Comparison of ENCODE assay signal across 8 cellular contexts in genomic region chr7:100865372-100865911, GRCh38. TPM values are rescaled to one million over a fixed set of nuclear protein-coding genes. Genes with fewer than 3 reads are reported as not detected.
DNase-seq lines count a peak whose midpoint lies in the region; ATAC-seq, FAIRE-seq and TF ChIP-seq lines count a peak whose summit lies in the region.

No MANE protein-coding gene starts in this region.

- H3K27me3 Mint-ChIP-seq in activated naive CD4-positive, alpha-beta T cell treated with anti-CD3 and anti-CD28 coated beads, Interleukin-2, amount 10 ng/mL, durations not matched to agents 7 days and 5 days, result no peaks in the 10 kb centered on the region

- no peaks in the 10 kb centered on the region for H3K9me3 ChIP-seq in lung (ENCODE audit: control insufficient read depth in 2 of 2, insufficient read depth in 1 of 2, low read length in 1 of 2)

- no peak overlapping the region for H3K27ac Mint-ChIP-seq in activated naive CD4-positive, alpha-beta T cell treated with anti-CD3 and anti-CD28 coated beads, Interleukin-2, amount 10 ng/mL, durations not matched to agents 7 days and 5 days
- H3K27ac Mint-ChIP-seq in stimulated activated effector memory CD8-positive, alpha-beta T cell treated with anti-CD3 and anti-CD28 coated beads, Interleukin-12 subunit alpha, Interleukin-12 subunit beta, amount 100 ng/mL, for 72 hours, result no peak overlapping the region

- 54 to 62% methylated on average over 17 of the region's 17 CpGs for WGBS in lung, 2 donors

- H3K4me3 ChIP-seq in lung, result no peak overlapping the region

- peak overlapping the region; percentile 26 for H3K4me3 Mint-ChIP-seq in activated naive CD4-positive, alpha-beta T cell treated with anti-CD3 and anti-CD28 coated beads, Interleukin-2, amount 10 ng/mL, durations not matched to agents 7 days and 5 days
- no peak overlapping the region for H3K4me3 Mint-ChIP-seq in stimulated activated effector memory CD8-positive, alpha-beta T cell treated with anti-CD3 and anti-CD28 coated beads, Interleukin-12 subunit alpha, Interleukin-12 subunit beta, amount 100 ng/mL, for 72 hours

- H3K36me3 ChIP-seq in lung (ENCODE audit: control insufficient read depth in 2 of 2, insufficient read depth in 2 of 2, low read length in 2 of 2), result peaks cover 0 to 25% of the 10 kb centered on the region in 2 donors

- peaks cover 29% of the 10 kb centered on the region for H3K4me1 Mint-ChIP-seq in activated naive CD4-positive, alpha-beta T cell treated with anti-CD3 and anti-CD28 coated beads, Interleukin-2, amount 10 ng/mL, durations not matched to agents 7 days and 5 days
- peaks cover 6% of the 10 kb centered on the region for H3K4me1 Mint-ChIP-seq in stimulated activated effector memory CD8-positive, alpha-beta T cell treated with anti-CD3 and anti-CD28 coated beads, Interleukin-12 subunit alpha, Interleukin-12 subunit beta, amount 100 ng/mL, for 72 hours

- FAIRE-seq in urothelium cell line (lab: Jason Lieb, UNC), result peak; percentile 87

- H3K36me3 Mint-ChIP-seq in activated naive CD4-positive, alpha-beta T cell treated with anti-CD3 and anti-CD28 coated beads, Interleukin-2, amount 10 ng/mL, durations not matched to agents 7 days and 5 days, result peaks cover 34% of the 10 kb centered on the region
- H3K36me3 Mint-ChIP-seq in stimulated activated effector memory CD8-positive, alpha-beta T cell treated with anti-CD3 and anti-CD28 coated beads, Interleukin-12 subunit alpha, Interleukin-12 subunit beta, amount 100 ng/mL, for 72 hours, result peaks cover 48% of the 10 kb centered on the region

- H3K27me3 ChIP-seq in lung (ENCODE audit: control insufficient read depth, insufficient read depth), result no peaks in the 10 kb centered on the region

- H3K27ac ChIP-seq in lung (ENCODE audit: low read depth in 1 of 2, low read length in 1 of 2), result peak overlapping the region in 1 of 2 donors; percentile 72

- H3K9me3 Mint-ChIP-seq in activated naive CD4-positive, alpha-beta T cell treated with anti-CD3 and anti-CD28 coated beads, Interleukin-2, amount 10 ng/mL, durations not matched to agents 7 days and 5 days, result no peaks in the 10 kb centered on the region
- H3K9me3 Mint-ChIP-seq in stimulated activated effector memory CD8-positive, alpha-beta T cell treated with anti-CD3 and anti-CD28 coated beads, Interleukin-12 subunit alpha, Interleukin-12 subunit beta, amount 100 ng/mL, for 72 hours, result no peaks in the 10 kb centered on the region

- TF ChIP-seq CTCF in lung (IDR thresholded peaks at IDR 0.05; ENCODE audit: control extremely low read depth, extremely low read depth), result no peak

- CTCF ChIA-PET in activated naive CD4-positive, alpha-beta T cell treated with anti-CD3 and anti-CD28 coated beads, Interleukin-2, amount 10 ng/mL, durations not matched to agents 7 days and 5 days (lab: Charles Lee), result interaction anchor here (2.1 kb wide), 1 partner anchor 13 kb away, joined by 7 read pairs; the partner anchor contains the start of gene SLC12A9

- no peak for DNase-seq in activated naive CD4-positive, alpha-beta T cell treated with anti-CD3 and anti-CD28 coated beads, Interleukin-2, amount 10 ng/mL, durations not matched to agents 7 days and 5 days
- no peak for DNase-seq in activated naive CD4-positive, alpha-beta T cell (lab: John Stamatoyannopoulos, UW)
- DNase-seq in amniotic epithelial cell (ENCODE audit: low read depth) (peak; percentile 61), lung (ENCODE audit: low spot score) (no peak), urothelium cell line (ENCODE audit: low spot score) (peak; percentile 91), ecto neural progenitor cell (ENCODE audit: low spot score) (no peak)
- DNase-seq in stimulated activated effector memory CD8-positive, alpha-beta T cell treated with anti-CD3 and anti-CD28 coated beads, Interleukin-12 subunit alpha, Interleukin-12 subunit beta, amount 100 ng/mL, for 72 hours (ENCODE audit: low spot score in 2 of 2), result no peak
- DNase-seq in activated CD4-positive, alpha-beta T cell treated with anti-CD3 and anti-CD28 coated beads, Interleukin-2, amount 50 U/mL, for 4 hours, result no peak

- peak; percentile 1 for ATAC-seq in lung (ENCODE audit: insufficient read depth, low FRiP score)
- ATAC-seq in stimulated activated effector memory CD8-positive, alpha-beta T cell treated with anti-CD3 and anti-CD28 coated beads, Interleukin-12 subunit alpha, Interleukin-12 subunit beta, amount 100 ng/mL, for 72 hours, result no peak

- peaks cover 0 to 7% of the 10 kb centered on the region in 2 donors for H3K4me1 ChIP-seq in lung (ENCODE audit: control insufficient read depth in 2 of 2, insufficient read depth in 2 of 2, low read length in 2 of 2)

RNA-seq across cellular contexts. Expression of gene TRIP6, which starts 1.7 kb away (rescaled TPM):
- total RNA-seq in lung, result 10 to 100 TPM; 43.5 to 81.8 TPM
- 10 to 100 TPM; 41.4 to 61.2 TPM for polyA plus RNA-seq in lung

RNA-seq across cellular contexts. Expression of gene SRRT, which starts 9.5 kb away (rescaled TPM):
- total RNA-seq in lung, result 100 to 1,000 TPM in 1 of 2 donors, 10 to 100 TPM in 1; 58.5 to 120 TPM
- 10 to 100 TPM; 76.1 to 79.8 TPM for polyA plus RNA-seq in lung

RNA-seq across cellular contexts. Expression of gene SLC12A9, which starts 12.9 kb away (rescaled TPM):
- 10 to 100 TPM; 28.5 to 49.1 TPM for total RNA-seq in lung
- polyA plus RNA-seq in lung, result 10 to 100 TPM; 29.2 to 52.6 TPM

RNA-seq across cellular contexts. Expression of gene UFSP1, which starts 24.1 kb away (rescaled TPM):
- total RNA-seq in lung, result 1 to 10 TPM; 1.5 to 5.8 TPM
- 1 to 10 TPM; 5.2 to 6.2 TPM for polyA plus RNA-seq in lung

RNA-seq across cellular contexts. Expression of gene ACHE, which starts 30.2 kb away (rescaled TPM):
- 1 to 10 TPM; 7.2 to 8.2 TPM for total RNA-seq in lung
- polyA plus RNA-seq in lung, result 1 to 10 TPM; 2.6 to 6.2 TPM

Comparison
In these comparisons a context has a peak if more than half of its experiments do, and no peak if none do; other contexts are left out.
1. DNase-seq: peak in amniotic epithelial cell (single experiment) and urothelium cell line (single experiment); none in activated naive CD4-positive, alpha-beta T cell treated with anti-CD3 and anti-CD28 coated beads, Interleukin-2, amount 10 ng/mL, durations not matched to agents 7 days and 5 days (single experiment), activated naive CD4-positive, alpha-beta T cell (0 of 4), lung (single experiment), stimulated activated effector memory CD8-positive, alpha-beta T cell treated with anti-CD3 and anti-CD28 coated beads, Interleukin-12 subunit alpha, Interleukin-12 subunit beta, amount 100 ng/mL, for 72 hours (0 of 2), ecto neural progenitor cell (single experiment) and activated CD4-positive, alpha-beta T cell treated with anti-CD3 and anti-CD28 coated beads, Interleukin-2, amount 50 U/mL, for 4 hours (0 of 2).